13 cellular contexts compared by ENCODE assay signal in the genomic region with DNA sequence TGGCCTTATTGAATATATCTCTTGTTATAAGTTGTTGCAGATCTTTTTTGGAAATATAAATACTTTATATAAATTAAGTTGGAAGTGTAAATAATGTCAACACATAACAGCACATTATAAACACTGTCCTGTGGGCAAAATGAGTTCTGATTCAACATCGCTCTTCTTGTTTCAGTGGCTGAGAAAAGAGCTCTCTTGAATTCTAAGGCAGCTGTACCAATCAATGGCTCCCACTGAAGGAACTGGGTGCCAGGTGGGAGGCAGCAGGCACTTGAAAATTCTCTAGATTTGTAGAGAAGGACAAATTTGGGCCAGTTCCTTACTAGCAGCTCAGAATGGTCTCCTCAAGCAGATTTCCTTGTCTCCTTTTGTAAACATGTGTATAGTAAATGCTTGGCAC. TPM values are rescaled to one million over a fixed set of nuclear protein-coding genes. Genes with fewer than 3 reads are reported as not detected.
DNase-seq lines count a peak whose midpoint lies in the region; ATAC-seq and TF ChIP-seq lines count a peak whose summit lies in the region.
"Had no signal": no experiment of that assay in that cellular context is flagged by ENCODE, and none has a peak within 500 bp of the region (broad histone marks: within the 10 kb centered on the region; RNA-seq: fewer than 3 reads in every experiment).

No MANE protein-coding gene starts in this region.

- H3K4me2 ChIP-seq in HCT116 (ENCODE audit: low read length) (peak overlapping the region; percentile 57), mammary epithelial cell (ENCODE audit: insufficient read depth, low read depth, low read length) (no peak overlapping the region)

- peak overlapping the region; percentile 70 to 78 for H3K4me3 Mint-ChIP-seq in activated T-cell treated with anti-CD3 and anti-CD28 coated beads, Interleukin-2, amount 50 U/mL, for 72 hours
- H3K4me3 Mint-ChIP-seq in T-cell = peak overlapping the region; percentile 28 to 40 (median 29)
- H3K4me3 Mint-ChIP-seq in stimulated activated memory B cell treated with anti-CD40 and anti-IgM and Interleukin-4, amounts not matched to agents 10 μg/mL and 1 μg/mL and 100 μg/mL, for 72 hours = no peak overlapping the region
- H3K4me3 Mint-ChIP-seq: neural crest cell had no signal

- RAD21 ChIA-PET in HCT116 (lab: Charles Lee; ENCODE audit: low non-redundant PET in 1 of 2, low total read pairs in 2 of 2, uncharacterized antibody in 2 of 2, unreplicated experiment in 2 of 2) = no interaction called here

- CTCF ChIA-PET in HCT116 (lab: Charles Lee) (no interaction called here), T-cell (lab: Charles Lee) (no interaction called here), mammary epithelial cell (lab: Charles Lee; ENCODE audit: low non-redundant PET) (no interaction called here)

- H3K27me3 ChIP-seq in HCT116 (ENCODE audit: insufficient read depth, low read length) (no peaks in the 10 kb centered on the region), BE2C (no peaks in the 10 kb centered on the region), mammary epithelial cell (ENCODE audit: insufficient read depth, low read length) (no peaks in the 10 kb centered on the region)

- H2AFZ ChIP-seq in HCT116 (ENCODE audit: low read depth, low read length, poor library complexity, severe bottlenecking) (peak overlapping the region; percentile 75), mammary epithelial cell (ENCODE audit: low read depth, low read length) (no peak overlapping the region)

- TF ChIP-seq RAD21 in HCT116 (IDR thresholded peaks at IDR 0.05; ENCODE audit: low read depth) = no peak

- WGBS in mammary epithelial cell (ENCODE audit: low coverage, missing lambda C conversion rate) = 100% methylated on average over 1 of the region's 1 CpG

- H3K36me3 ChIP-seq in HCT116 (ENCODE audit: control insufficient read depth in 1 of 2, insufficient read depth in 2 of 2, low read length in 2 of 2) = no peaks in the 10 kb centered on the region
- H3K36me3 ChIP-seq in BE2C = no peaks in the 10 kb centered on the region
- H3K36me3 ChIP-seq in mammary epithelial cell (ENCODE audit: insufficient read depth, low read length) = no peaks in the 10 kb centered on the region

- no peak for DNase-seq in activated T-cell treated with anti-CD3 and anti-CD28 coated beads, Interleukin-2, amount 50 U/mL, for 72 hours
- DNase-seq in activated T-cell treated with anti-CD3 and anti-CD28 coated beads, Interleukin-2, amount 50 U/mL, for 48 hours = no peak
- no peak for DNase-seq in HCT116 (ENCODE audit: low read depth, low spot score)
- no peak for DNase-seq in T-cell
- no peak for DNase-seq in DMS79 treated with DMSO at 0.1 percent for 48 hours (lab: John Stamatoyannopoulos, UW)
- DNase-seq in BE2C = no peak
- DNase-seq in mammary epithelial cell = no peak
- DNase-seq: NCI-H146; stimulated activated CD4-positive, alpha-beta T cell treated with anti-CD3 and anti-CD28 coated beads, Interleukin-2, amount 100 ng/mL, for 48 hours had no signal

- no peak for TF ChIP-seq POLR2A in HCT116 (IDR thresholded peaks at IDR 0.05; ENCODE audit: borderline replicate concordance, extremely low read depth, insufficient read depth, insufficient read length)

- no TSS peak for BruUV-seq in HCT116 (replicated peaks; lab: Mats Ljungman, UMichigan)
- no TSS peak for BruUV-seq in mammary epithelial cell (replicated peaks; lab: Mats Ljungman, UMichigan)

- peaks cover 3 to 10% of the 10 kb centered on the region in 2 experiments; a peak in 3 of 4 replicates for H3K4me1 ChIP-seq in HCT116 (ENCODE audit: control insufficient read depth in 1 of 2, insufficient read depth in 2 of 2, low read length in 2 of 2)
- peaks cover 15% of the 10 kb centered on the region for H3K4me1 ChIP-seq in BE2C
- peaks cover 23% of the 10 kb centered on the region for H3K4me1 ChIP-seq in mammary epithelial cell (ENCODE audit: insufficient read depth, low read length)

- H3K9me3 Mint-ChIP-seq in activated T-cell treated with anti-CD3 and anti-CD28 coated beads, Interleukin-2, amount 50 U/mL, for 72 hours = no peaks in the 10 kb centered on the region
- no peaks in the 10 kb centered on the region for H3K9me3 Mint-ChIP-seq in T-cell
- H3K9me3 Mint-ChIP-seq in stimulated activated memory B cell treated with anti-CD40 and anti-IgM and Interleukin-4, amounts not matched to agents 10 μg/mL and 1 μg/mL and 100 μg/mL, for 72 hours = no peaks in the 10 kb centered on the region
- H3K9me3 Mint-ChIP-seq: neural crest cell had no signal

- POLR2A ChIA-PET in HCT116 (lab: Charles Lee) = no interaction called here
- POLR2A ChIA-PET in T-cell (lab: Charles Lee) = interaction anchor here in 1 of 2 donors (0.8 kb wide), 1 partner anchor 322 kb away, joined by 8 read pairs; no protein-coding TSS in a partner anchor

- H3K79me2 ChIP-seq in HCT116 (ENCODE audit: insufficient read depth, low read length) = no peaks in the 10 kb centered on the region
- no peaks in the 10 kb centered on the region for H3K79me2 ChIP-seq in mammary epithelial cell (ENCODE audit: insufficient read depth, low read length)

- H3K9ac ChIP-seq in HCT116 (ENCODE audit: low read length) (no peak overlapping the region), mammary epithelial cell (ENCODE audit: insufficient read depth, low read length) (no peak overlapping the region)

- peaks cover 73% of the 10 kb centered on the region for H3K4me1 Mint-ChIP-seq in activated T-cell treated with anti-CD3 and anti-CD28 coated beads, Interleukin-2, amount 50 U/mL, for 72 hours (ENCODE audit: low read depth)
- peaks cover 63 to 78% (median 67%) of the 10 kb centered on the region in 3 donors for H3K4me1 Mint-ChIP-seq in T-cell
- peaks cover 42% of the 10 kb centered on the region for H3K4me1 Mint-ChIP-seq in stimulated activated memory B cell treated with anti-CD40 and anti-IgM and Interleukin-4, amounts not matched to agents 10 μg/mL and 1 μg/mL and 100 μg/mL, for 72 hours

- H3K27ac ChIP-seq in HCT116 (ENCODE audit: low read depth, low read length) (no peak overlapping the region), mammary epithelial cell (ENCODE audit: insufficient read depth, low read depth, low read length) (no peak overlapping the region)
- H3K27ac ChIP-seq: coronary artery had no signal

- peak overlapping the region; percentile 90 for H3K27ac Mint-ChIP-seq in activated T-cell treated with anti-CD3 and anti-CD28 coated beads, Interleukin-2, amount 50 U/mL, for 72 hours
- H3K27ac Mint-ChIP-seq in T-cell = peak overlapping the region; percentile 68 to 89
- peak overlapping the region; percentile 76 for H3K27ac Mint-ChIP-seq in stimulated activated memory B cell treated with anti-CD40 and anti-IgM and Interleukin-4, amounts not matched to agents 10 μg/mL and 1 μg/mL and 100 μg/mL, for 72 hours

- H4K20me1 ChIP-seq in HCT116 (ENCODE audit: insufficient read depth) (no peaks in the 10 kb centered on the region), mammary epithelial cell (ENCODE audit: insufficient read depth, low read length) (no peaks in the 10 kb centered on the region)

- H3K9me2 ChIP-seq in HCT116 (ENCODE audit: insufficient read depth) = no peaks in the 10 kb centered on the region

- H3K9me3 ChIP-seq in HCT116 (ENCODE audit: control insufficient read depth in 1 of 2, insufficient read depth in 1 of 2, low read depth in 1 of 2, low read length in 2 of 2) = no peaks in the 10 kb centered on the region
- H3K9me3 ChIP-seq in BE2C = no peaks in the 10 kb centered on the region
- no peaks in the 10 kb centered on the region for H3K9me3 ChIP-seq in mammary epithelial cell (replicated peaks; ENCODE audit: insufficient read depth, low read length)

- ATAC-seq in activated T-cell treated with anti-CD3 and anti-CD28 coated beads, Interleukin-2, amount 50 U/mL, for 72 hours (replicated peaks in 1 of 2) = peak; percentile 33 to 43
- no peak for ATAC-seq in HCT116
- no peak for ATAC-seq in T-cell (replicated peaks in 1 of 4)
- ATAC-seq in stimulated activated memory B cell treated with anti-CD40 and anti-IgM and Interleukin-4, amounts not matched to agents 10 μg/mL and 1 μg/mL and 100 μg/mL, for 72 hours = no peak
- ATAC-seq: Panc1 had no signal

- H3K27me3 Mint-ChIP-seq in activated T-cell treated with anti-CD3 and anti-CD28 coated beads, Interleukin-2, amount 50 U/mL, for 72 hours (ENCODE audit: low read depth) = no peaks in the 10 kb centered on the region
- H3K27me3 Mint-ChIP-seq in T-cell = no peaks in the 10 kb centered on the region
- no peaks in the 10 kb centered on the region for H3K27me3 Mint-ChIP-seq in stimulated activated memory B cell treated with anti-CD40 and anti-IgM and Interleukin-4, amounts not matched to agents 10 μg/mL and 1 μg/mL and 100 μg/mL, for 72 hours

- dilution Hi-C loops in mammary epithelial cell (cut with HindIII; ENCODE audit: low sequenced_read_pairs) = no loop called here

- no peaks in the 10 kb centered on the region for H3K36me3 Mint-ChIP-seq in activated T-cell treated with anti-CD3 and anti-CD28 coated beads, Interleukin-2, amount 50 U/mL, for 72 hours (ENCODE audit: insufficient read depth in 2 of 2)
- no peaks in the 10 kb centered on the region for H3K36me3 Mint-ChIP-seq in T-cell
- H3K36me3 Mint-ChIP-seq in stimulated activated memory B cell treated with anti-CD40 and anti-IgM and Interleukin-4, amounts not matched to agents 10 μg/mL and 1 μg/mL and 100 μg/mL, for 72 hours = no peaks in the 10 kb centered on the region

- no peak for TF ChIP-seq CTCF in HCT116 (IDR thresholded peaks at IDR 0.05 in 2 of 3, conservative IDR thresholded peaks at IDR 0.05 in 1 of 3; ENCODE audit: borderline replicate concordance in 1 of 3, insufficient read depth in 1 of 3, low read depth in 2 of 3, low read length in 2 of 3)
- no peak for TF ChIP-seq CTCF in BE2C (IDR thresholded peaks at IDR 0.05; ENCODE audit: low read depth, low read length)
- no peak for TF ChIP-seq CTCF in mammary epithelial cell (conservative IDR thresholded peaks at IDR 0.05 in 1 of 2, IDR thresholded peaks at IDR 0.05 in 1 of 2; ENCODE audit: extremely low read depth in 1 of 2, insufficient read depth in 1 of 2, low read depth in 1 of 2, low read length in 2 of 2)

- intact Hi-C loops in HCT116 (cut with micrococcal nuclease) (no loop called here), mammary epithelial cell (cut with micrococcal nuclease) (no loop called here)

- in situ Hi-C loops in mammary epithelial cell (cut with MboI; ENCODE audit: low sequenced_read_pairs in 2 of 2) = no loop called here

- H3K4me3 ChIP-seq in HCT116 (replicated peaks in 1 of 2; ENCODE audit: low read depth in 1 of 2, low read length in 2 of 2) (no peak overlapping the region), BE2C (ENCODE audit: low read depth, low read length) (no peak overlapping the region), mammary epithelial cell (replicated peaks in 1 of 3; ENCODE audit: insufficient read depth in 1 of 3, low read depth in 2 of 3, low read length in 3 of 3) (no peak overlapping the region)
- H3K4me3 ChIP-seq: coronary artery had no signal

TF ChIP-seq in HCT116, 20 proteins besides CTCF, POLR2A, EP300 and RAD21 (continues in another document):
- TF ChIP-seq JUND (IDR thresholded peaks at IDR 0.05) (no peak), SIN3A (IDR thresholded peaks at IDR 0.05; ENCODE audit: low read depth) (no peak)

RNA-seq across cellular contexts. Expression of a gene that starts 45.6 kb away (rescaled TPM):
- 1 to 10 TPM; 5.3 to 5.6 TPM for total RNA-seq in activated T-cell treated with anti-CD3 and anti-CD28 coated beads, Interleukin-2, amount 50 U/mL, for 72 hours
- total RNA-seq in HCT116 (2021; ENCODE audit: unreplicated experiment) = 1.7 TPM
- 0.54 and 0.61 TPM in 2 replicates for polyA plus RNA-seq in HCT116 (2012)
- 1 to 10 TPM; 1.7 to 5.6 (median 4.4) TPM for total RNA-seq in T-cell
- polyA plus RNA-seq in BE2C (2012; ENCODE audit: insufficient read depth, insufficient read length, low read depth) = 1.3 TPM
- 10 to 100 TPM; 12.4 to 17.0 TPM for total RNA-seq in mammary epithelial cell
- 2.9 TPM for polyA plus RNA-seq in mammary epithelial cell
- 0.26 TPM for polyA minus RNA-seq in mammary epithelial cell

Comparison
In these comparisons a context has a peak if more than half of its experiments do, and no peak if none do; other contexts are left out.
1. ATAC-seq: peak in activated T-cell treated with anti-CD3 and anti-CD28 coated beads, Interleukin-2, amount 50 U/mL, for 72 hours (2 of 2); none in HCT116 (single experiment), T-cell (0 of 4) and stimulated activated memory B cell treated with anti-CD40 and anti-IgM and Interleukin-4, amounts not matched to agents 10 μg/mL and 1 μg/mL and 100 μg/mL, for 72 hours (single experiment).
2. Peak in every context shown above with its lines, with median percentiles within 50 percentile points of each other: H3K27ac Mint-ChIP-seq.